Comparison of ENCODE assay signal across 17 cellular contexts in the genomic region with DNA sequence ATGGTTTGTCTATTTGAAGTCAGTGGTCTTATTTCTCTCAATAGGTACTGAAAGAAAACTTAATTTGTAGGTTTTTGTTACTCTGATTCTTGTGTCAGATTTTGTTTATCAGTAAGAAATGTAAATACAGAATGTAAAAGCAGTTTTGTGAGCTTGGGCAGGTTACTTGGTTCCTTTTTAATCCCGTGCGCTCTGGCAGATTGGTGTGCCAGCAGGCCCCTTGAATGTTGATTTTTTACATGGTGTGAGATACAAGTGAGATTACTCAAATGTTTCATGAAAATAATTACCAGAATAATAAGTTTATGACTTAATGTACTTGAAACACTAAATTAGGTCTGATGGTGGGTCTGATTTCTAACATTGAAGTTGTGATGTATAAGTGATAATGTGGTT. TPM values are rescaled to one million over a fixed set of nuclear protein-coding genes. Genes with fewer than 3 reads are reported as not detected.
A peak's percentile ranks its signal among the peaks of the same experiment; 100 is the strongest.
DNase-seq lines count a peak whose midpoint lies in the region; ATAC-seq and TF ChIP-seq lines count a peak whose summit lies in the region.
"Had no signal": no experiment of that assay in that cellular context is flagged by ENCODE, and none has a peak within 500 bp of the region (broad histone marks: within the 10 kb centered on the region; RNA-seq: fewer than 3 reads in every experiment).

No MANE protein-coding gene starts in this region.

- peaks cover 44% of the 10 kb centered on the region for H3K36me3 Mint-ChIP-seq in activated CD8-positive, alpha-beta memory T cell treated with anti-CD3 and anti-CD28 coated beads, Interleukin-2, amount 10 ng/mL, durations not matched to agents 7 days and 5 days
- peaks cover 48% of the 10 kb centered on the region for H3K36me3 Mint-ChIP-seq in HFFc6 (ENCODE audit: low read depth)
- peaks cover 53% of the 10 kb centered on the region for H3K36me3 Mint-ChIP-seq in activated CD8-positive, alpha-beta T cell treated with anti-CD3 and anti-CD28 coated beads for 36 hours (ENCODE audit: low read depth)
- H3K36me3 Mint-ChIP-seq in nephron (ENCODE audit: low read depth), result peaks cover 65% of the 10 kb centered on the region

- H3K27ac Mint-ChIP-seq in activated CD8-positive, alpha-beta memory T cell treated with anti-CD3 and anti-CD28 coated beads, Interleukin-2, amount 10 ng/mL, durations not matched to agents 7 days and 5 days, result peak overlapping the region; percentile 44
- H3K27ac Mint-ChIP-seq in HFFc6 (peak overlapping the region; percentile 51; the same call in 1 of the 2 replicates), nephron (peak overlapping the region; percentile 20 to 65 (median 46))
- peak overlapping the region; percentile 1 for H3K27ac Mint-ChIP-seq in activated CD8-positive, alpha-beta T cell treated with anti-CD3 and anti-CD28 coated beads for 36 hours

- TF ChIP-seq CTCF in HFFc6 (IDR thresholded peaks at IDR 0.05) (no peak), nephron (IDR thresholded peaks at IDR 0.05; ENCODE audit: unreplicated experiment in 3 of 3) (no peak)
- no peak for TF ChIP-seq CTCF in activated CD8-positive, alpha-beta T cell treated with anti-CD3 and anti-CD28 coated beads for 36 hours (IDR thresholded peaks at IDR 0.05)

- H3K27me3 Mint-ChIP-seq in activated CD8-positive, alpha-beta memory T cell treated with anti-CD3 and anti-CD28 coated beads, Interleukin-2, amount 10 ng/mL, durations not matched to agents 7 days and 5 days, result no peaks in the 10 kb centered on the region
- peaks cover 11% of the 10 kb centered on the region for H3K27me3 Mint-ChIP-seq in HFFc6 (ENCODE audit: insufficient read depth)
- H3K27me3 Mint-ChIP-seq in activated CD8-positive, alpha-beta T cell treated with anti-CD3 and anti-CD28 coated beads for 36 hours, result no peaks in the 10 kb centered on the region
- H3K27me3 Mint-ChIP-seq in nephron (ENCODE audit: low read depth), result no peaks in the 10 kb centered on the region

- intact Hi-C loops in activated CD8-positive, alpha-beta T cell treated with anti-CD3 and anti-CD28 coated beads for 36 hours (cut with micrococcal nuclease), result loop anchor here (5.0 kb wide), 1 partner anchor 36 kb away; the partner anchor contains the start of gene NFE2L2

- no peaks in the 10 kb centered on the region for H3K9me3 Mint-ChIP-seq in activated CD8-positive, alpha-beta memory T cell treated with anti-CD3 and anti-CD28 coated beads, Interleukin-2, amount 10 ng/mL, durations not matched to agents 7 days and 5 days (ENCODE audit: low read depth)
- H3K9me3 Mint-ChIP-seq in HFFc6 (no peaks in the 10 kb centered on the region), nephron (no peaks in the 10 kb centered on the region)
- H3K9me3 Mint-ChIP-seq in activated CD8-positive, alpha-beta T cell treated with anti-CD3 and anti-CD28 coated beads for 36 hours, result no peaks in the 10 kb centered on the region

- H3K4me1 Mint-ChIP-seq in activated CD8-positive, alpha-beta memory T cell treated with anti-CD3 and anti-CD28 coated beads, Interleukin-2, amount 10 ng/mL, durations not matched to agents 7 days and 5 days, result peaks cover 19% of the 10 kb centered on the region
- H3K4me1 Mint-ChIP-seq in HFFc6 (ENCODE audit: low read depth) (peaks cover 13% of the 10 kb centered on the region), nephron (no peaks in the 10 kb centered on the region)
- H3K4me1 Mint-ChIP-seq in activated CD8-positive, alpha-beta T cell treated with anti-CD3 and anti-CD28 coated beads for 36 hours (ENCODE audit: low read depth), result peaks cover 35% of the 10 kb centered on the region

- POLR2A ChIA-PET in activated CD8-positive, alpha-beta T cell treated with anti-CD3 and anti-CD28 coated beads for 36 hours (lab: Charles Lee), result interaction anchor here (1.1 to 4.5 kb wide), 11 partner anchors 8 to 61 kb away, joined by 3 to 31 read pairs (median 9); partner anchors contain the start of genes HNRNPA3 and NFE2L2

- no peak for DNase-seq in activated CD8-positive, alpha-beta memory T cell treated with anti-CD3 and anti-CD28 coated beads, Interleukin-2, amount 10 ng/mL, durations not matched to agents 7 days and 5 days
- no peak for DNase-seq in activated CD8-positive, alpha-beta memory T cell treated with anti-CD3 and anti-CD28 coated beads, Interleukin-2, amount 50 U/mL, for 4 hours
- no peak for DNase-seq in HFFc6
- no peak for DNase-seq in activated CD8-positive, alpha-beta T cell treated with anti-CD3 and anti-CD28 coated beads for 36 hours
- DNase-seq in NCI-H1930 (lab: John Stamatoyannopoulos, UW), result no peak
- DNase-seq in effector CD8-positive, alpha-beta T cell (lab: John Stamatoyannopoulos, UW), result no peak
- DNase-seq: activated CD4-positive, CD25-positive, alpha-beta regulatory T cell treated with anti-CD3 and anti-CD28 coated beads, Interleukin-2, amount 50 U/mL, for 72 hours; activated gamma-delta T cell; cerebellar nuclear complex; EL; islet precursor cell; NCI-H1105 treated with DMSO at 0.1 percent for 48 hours; NCI-H446 treated with DMSO at 0.1 percent for 48 hours; stimulated activated CD4-positive, alpha-beta T cell treated with anti-CD3 and anti-CD28 coated beads, Interleukin-12 subunit alpha, Interleukin-12 subunit beta, amount 100 ng/mL, for 4 hours; substantia nigra had no signal

- CTCF ChIA-PET in activated CD8-positive, alpha-beta memory T cell treated with anti-CD3 and anti-CD28 coated beads, Interleukin-2, amount 10 ng/mL, durations not matched to agents 7 days and 5 days (lab: Charles Lee), result interaction anchor here (0.7 to 3.8 kb wide), 5 partner anchors 38 to 76 kb away, joined by 3 to 16 read pairs (median 5); no protein-coding TSS in a partner anchor
- CTCF ChIA-PET in activated CD8-positive, alpha-beta T cell treated with anti-CD3 and anti-CD28 coated beads for 36 hours (lab: Charles Lee), result interaction anchor here (0.8 to 2.0 kb wide), 8 partner anchors 11 to 77 kb away, joined by 3 to 12 read pairs (median 4); partner anchors contain the start of gene NFE2L2

- ATAC-seq in activated CD8-positive, alpha-beta memory T cell treated with anti-CD3 and anti-CD28 coated beads, Interleukin-2, amount 10 ng/mL, durations not matched to agents 7 days and 5 days, result no peak
- no peak for ATAC-seq in activated CD8-positive, alpha-beta T cell treated with anti-CD3 and anti-CD28 coated beads for 36 hours
- no peak for ATAC-seq in GM18502 (IDR thresholded peaks at IDR 0.05; ENCODE audit: poor library complexity, unreplicated experiment)

- H3K4me3 Mint-ChIP-seq in activated CD8-positive, alpha-beta memory T cell treated with anti-CD3 and anti-CD28 coated beads, Interleukin-2, amount 10 ng/mL, durations not matched to agents 7 days and 5 days, result no peak overlapping the region
- H3K4me3 Mint-ChIP-seq in HFFc6 (no peak overlapping the region), nephron (no peak overlapping the region)
- no peak overlapping the region for H3K4me3 Mint-ChIP-seq in activated CD8-positive, alpha-beta T cell treated with anti-CD3 and anti-CD28 coated beads for 36 hours

RNA-seq across cellular contexts. Expression of gene HNRNPA3, which starts 13.4 kb away (rescaled TPM):
- total RNA-seq in activated CD8-positive, alpha-beta memory T cell treated with anti-CD3 and anti-CD28 coated beads, Interleukin-2, amount 10 ng/mL, durations not matched to agents 7 days and 5 days, result 100 to 1,000 TPM; 298 to 320 TPM
- total RNA-seq in HFFc6 (2021; fragmentation: NEBNext Ultra II Directional; extraction: Animal tissue kit (Norgen Biotek cat#: 25700)), result 100 to 1,000 TPM; 165 to 253 (median 205) TPM
- total RNA-seq in activated CD8-positive, alpha-beta T cell treated with anti-CD3 and anti-CD28 coated beads for 36 hours, result 100 to 1,000 TPM; 292 to 308 TPM

RNA-seq across cellular contexts. Expression of gene NFE2L2, which starts 38.6 kb away (rescaled TPM):
- 10 to 100 TPM; 56.5 to 58.9 TPM for total RNA-seq in activated CD8-positive, alpha-beta memory T cell treated with anti-CD3 and anti-CD28 coated beads, Interleukin-2, amount 10 ng/mL, durations not matched to agents 7 days and 5 days
- total RNA-seq in HFFc6 (2021; fragmentation: NEBNext Ultra II Directional; extraction: Animal tissue kit (Norgen Biotek cat#: 25700)), result 10 to 100 TPM; 59.0 to 76.5 (median 67.8) TPM
- total RNA-seq in activated CD8-positive, alpha-beta T cell treated with anti-CD3 and anti-CD28 coated beads for 36 hours, result 10 to 100 TPM; 57.3 to 57.6 TPM

Comparison
In these comparisons a context has a peak if more than half of its experiments do, and no peak if none do; other contexts are left out.
1. H3K27ac Mint-ChIP-seq: peak in every context shown above with its lines; median percentile 51 in HFFc6; 46 in nephron; 44 in activated CD8-positive, alpha-beta memory T cell treated with anti-CD3 and anti-CD28 coated beads, Interleukin-2, amount 10 ng/mL, durations not matched to agents 7 days and 5 days; 1 in activated CD8-positive, alpha-beta T cell treated with anti-CD3 and anti-CD28 coated beads for 36 hours.